25 cellular contexts compared by ENCODE assay signal in genomic region chr12:15605886-15606590, GRCh38.
DNase-seq lines count a peak whose midpoint lies in the region; ATAC-seq, FAIRE-seq and TF ChIP-seq lines count a peak whose summit lies in the region.
"Had no signal": no experiment of that assay in that cellular context is flagged by ENCODE, and none has a peak within 500 bp of the region (broad histone marks: within the 10 kb centered on the region; RNA-seq: fewer than 3 reads in every experiment).

No MANE protein-coding gene starts in this region.

- H3K36me3 ChIP-seq in liver (ENCODE audit: control insufficient read depth in 4 of 4, insufficient read depth in 3 of 4, low read depth in 1 of 4, low read length in 3 of 4) (no peaks in the 10 kb centered on the region), HepG2 (replicated peaks in 1 of 2; ENCODE audit: control insufficient read depth in 1 of 2, insufficient read depth in 2 of 2, low read length in 2 of 2) (no peaks in the 10 kb centered on the region), right lobe of liver (no peaks in the 10 kb centered on the region), adrenal gland (replicated peaks in 1 of 2) (no peaks in the 10 kb centered on the region), endodermal cell (ENCODE audit: control insufficient read depth, insufficient read depth, low read length) (no peaks in the 10 kb centered on the region)
- H3K36me3 ChIP-seq: BE2C, MG63 had no signal

- no peak for TF ChIP-seq POLR2A in HepG2 (IDR thresholded peaks at IDR 0.05; ENCODE audit: insufficient read depth in 1 of 2, low read depth in 2 of 2, low read length in 2 of 2)
- no peak for TF ChIP-seq POLR2A in right lobe of liver (IDR thresholded peaks at IDR 0.05)
- no peak for TF ChIP-seq POLR2A in adrenal gland (IDR thresholded peaks at IDR 0.05)

- H3K9ac ChIP-seq in liver (ENCODE audit: low read depth in 1 of 2, low read length in 2 of 2) (no peak overlapping the region), HepG2 (ENCODE audit: insufficient read depth, low read depth, low read length) (no peak overlapping the region), endodermal cell (ENCODE audit: extremely low read depth, low read length, poor library complexity, severe bottlenecking) (no peak overlapping the region)

- no peak overlapping the region for H3K27ac ChIP-seq in liver (ENCODE audit: low read depth in 1 of 2, low read length in 2 of 2)
- no peak overlapping the region for H3K27ac ChIP-seq in HepG2 (ENCODE audit: extremely low read length, insufficient read depth, low read length)
- H3K27ac ChIP-seq in right lobe of liver = no peak overlapping the region
- H3K27ac ChIP-seq in adrenal gland = no peak overlapping the region
- H3K27ac ChIP-seq in endodermal cell (ENCODE audit: low read depth, low read length) = no peak overlapping the region

- no peak for FAIRE-seq in HepG2 (lab: Jason Lieb, UNC)
- peak; percentile 20 for FAIRE-seq in urothelium cell line (lab: Jason Lieb, UNC)
- FAIRE-seq: H54, HTR-8/SVneo had no signal

- no peaks in the 10 kb centered on the region for H3K27me3 Mint-ChIP-seq in endodermal cell (ENCODE audit: insufficient read depth)

- H3K27ac Mint-ChIP-seq in endodermal cell = no peak overlapping the region
- H3K27ac Mint-ChIP-seq: CD14-positive monocyte had no signal

- CTCF ChIA-PET in HepG2 (lab: Yijun Ruan, JAX; ENCODE audit: low intra/inter-chr PET ratio, low total read pairs) = no interaction called here

- intact Hi-C loops in HepG2 (cut with micrococcal nuclease; ENCODE audit: unreplicated experiment) (no loop called here), right lobe of liver (cut with DNase I) (no loop called here), adrenal gland (cut with DNase I) (no loop called here)

- no peak overlapping the region for H2AFZ ChIP-seq in HepG2 (ENCODE audit: low read length)

- no peaks in the 10 kb centered on the region for H3K79me2 ChIP-seq in HepG2 (ENCODE audit: insufficient read depth, low read length)

- H4K20me1 ChIP-seq in HepG2 (ENCODE audit: insufficient read depth, low read length) = no peaks in the 10 kb centered on the region

- H3K9me3 Mint-ChIP-seq in endodermal cell = no peaks in the 10 kb centered on the region
- H3K9me3 Mint-ChIP-seq: CD14-positive monocyte had no signal

- peaks cover 9% of the 10 kb centered on the region for H3K4me1 Mint-ChIP-seq in endodermal cell

- TF ChIP-seq EP300 in HepG2 (IDR thresholded peaks at IDR 0.05; ENCODE audit: low read depth in 2 of 2, low read length in 2 of 2) (no peak), HepG2 (CRISPR knock-in tag; IDR thresholded peaks at IDR 0.05; ENCODE audit: borderline replicate concordance) (no peak)

- TF ChIP-seq CTCF in liver (IDR thresholded peaks at IDR 0.05; ENCODE audit: low read depth, low read length, missing input control) = no peak
- TF ChIP-seq CTCF in HepG2 (CRISPR knock-in tag; IDR thresholded peaks at IDR 0.05) = no peak
- no peak for TF ChIP-seq CTCF in right lobe of liver (IDR thresholded peaks at IDR 0.05)
- TF ChIP-seq CTCF in adrenal gland (IDR thresholded peaks at IDR 0.05) = no peak
- TF ChIP-seq CTCF in endodermal cell (conservative IDR thresholded peaks at IDR 0.05) = no peak

- no peak overlapping the region for H3K4me3 ChIP-seq in liver (ENCODE audit: low read depth in 1 of 3, low read length in 3 of 3)
- H3K4me3 ChIP-seq in HepG2 (replicated peaks in 1 of 3; ENCODE audit: insufficient read depth in 1 of 3, low read depth in 2 of 3, low read length in 3 of 3) = no peak overlapping the region
- no peak overlapping the region for H3K4me3 ChIP-seq in right lobe of liver
- no peak overlapping the region for H3K4me3 ChIP-seq in adrenal gland
- no peak overlapping the region for H3K4me3 ChIP-seq in endodermal cell (ENCODE audit: low read length)
- H3K4me3 ChIP-seq: MG63 had no signal

- no peak for DNase-seq in HepG2 (ENCODE audit: low spot score)
- peak; percentile 23 to 31 for DNase-seq in cerebellar nuclear complex (lab: John Stamatoyannopoulos, UW)
- DNase-seq in right lobe of liver = no peak
- DNase-seq in urothelium cell line (ENCODE audit: low spot score) = no peak
- DNase-seq in adrenal gland = no peak
- DNase-seq in effector CD8-positive, alpha-beta T cell (lab: John Stamatoyannopoulos, UW) = no peak
- no peak for DNase-seq in endodermal cell
- DNase-seq: 8988T, ACHN, BE2C, Calu3, DMS79 treated with DMSO at 0.1 percent for 48 hours, KBM-7, MG63, NCI-H1092 treated with DMSO at 0.1 percent for 48 hours, NCI-H1436 treated with DMSO at 0.1 percent for 48 hours, NCI-H187 treated with DMSO at 0.1 percent for 48 hours, NCI-H2171 treated with DMSO at 0.1 percent for 48 hours, NCI-H524, NCI-H748 treated with DMSO at 0.1 percent for 48 hours, SHP77 treated with DMSO at 0.1 percent for 48 hours had no signal

- H3K4me3 Mint-ChIP-seq in endodermal cell = no peak overlapping the region
- H3K4me3 Mint-ChIP-seq: CD14-positive monocyte had no signal

- H3K4me2 ChIP-seq in HepG2 (ENCODE audit: low read depth, low read length) = no peak overlapping the region

- H3K9me3 ChIP-seq in liver (ENCODE audit: control insufficient read depth in 4 of 4, low read length in 3 of 4) = no peaks in the 10 kb centered on the region
- no peaks in the 10 kb centered on the region for H3K9me3 ChIP-seq in HepG2 (ENCODE audit: low read length)
- no peaks in the 10 kb centered on the region for H3K9me3 ChIP-seq in right lobe of liver
- no peaks in the 10 kb centered on the region for H3K9me3 ChIP-seq in adrenal gland (replicated peaks in 1 of 3)
- no peaks in the 10 kb centered on the region for H3K9me3 ChIP-seq in endodermal cell (ENCODE audit: control insufficient read depth, low read length)
- H3K9me3 ChIP-seq: BE2C, MG63 had no signal

- in situ Hi-C loops in HepG2 (cut with HindIII; ENCODE audit: extremely low pct_ligation_motif_present, low pct_unique_long_range_greater_than_20kb) = no loop called here

- ATAC-seq in HepG2 = no peak
- peak; percentile 49 to 76 (median 69) for ATAC-seq in right lobe of liver

- no peaks in the 10 kb centered on the region for H3K4me1 ChIP-seq in liver (ENCODE audit: control insufficient read depth in 4 of 4, insufficient read depth in 4 of 4, low read length in 3 of 4)
- peaks cover 45% of the 10 kb centered on the region for H3K4me1 ChIP-seq in HepG2 (ENCODE audit: insufficient read depth, low read length)
- no peaks in the 10 kb centered on the region for H3K4me1 ChIP-seq in right lobe of liver
- H3K4me1 ChIP-seq in adrenal gland (replicated peaks in 1 of 2) = peaks cover 0 to 4% of the 10 kb centered on the region in 2 donors
- no peaks in the 10 kb centered on the region for H3K4me1 ChIP-seq in endodermal cell (ENCODE audit: control insufficient read depth, insufficient read depth, low read length)
- H3K4me1 ChIP-seq: BE2C had no signal

- POLR2A ChIA-PET in HepG2 (lab: Yijun Ruan, JAX) = interaction anchor here (0.9 kb wide), 1 partner anchor 23 kb away, joined by 3 read pairs; no protein-coding TSS in a partner anchor

- H3K27me3 ChIP-seq in liver (ENCODE audit: control insufficient read depth in 4 of 4, insufficient read depth in 4 of 4, low read length in 3 of 4) = no peaks in the 10 kb centered on the region
- no peaks in the 10 kb centered on the region for H3K27me3 ChIP-seq in HepG2 (ENCODE audit: control insufficient read depth in 1 of 2, insufficient read depth in 2 of 2, low read length in 2 of 2)
- no peaks in the 10 kb centered on the region for H3K27me3 ChIP-seq in right lobe of liver
- H3K27me3 ChIP-seq in adrenal gland = no peaks in the 10 kb centered on the region
- no peaks in the 10 kb centered on the region for H3K27me3 ChIP-seq in endodermal cell (ENCODE audit: control insufficient read depth, insufficient read depth, low read length, poor library complexity, severe bottlenecking)
- H3K27me3 ChIP-seq: BE2C, MG63 had no signal

- no peak for TF ChIP-seq RAD21 in liver (IDR thresholded peaks at IDR 0.05)
- no peak for TF ChIP-seq RAD21 in HepG2 (CRISPR knock-in tag; IDR thresholded peaks at IDR 0.05)

- no peaks in the 10 kb centered on the region for H3K36me3 Mint-ChIP-seq in endodermal cell (ENCODE audit: low read depth)
- H3K36me3 Mint-ChIP-seq: CD14-positive monocyte had no signal

- no TSS peak for BruUV-seq in HepG2 (replicated peaks; lab: Mats Ljungman, UMichigan)

- 87% methylated on average over 10 of the region's 10 CpGs for WGBS in liver
- WGBS in HepG2 (ENCODE audit: low lambda C conversion rate) = 96% methylated on average over 10 of the region's 10 CpGs
- WGBS in right lobe of liver (ENCODE audit: insufficient coverage, low coverage, low lambda C conversion rate, missing lambda C conversion rate) = 82% methylated on average over 7 of the region's 10 CpGs
- WGBS in adrenal gland, 4 donors = 87 to 90% (median 89%) methylated on average over 10 of the region's 10 CpGs
- 94 to 100% methylated on average over 1 to 10 of the region's 10 CpGs for whole genome bisulfite sequencing in endodermal cell (ENCODE audit: insufficient coverage in 1 of 2, insufficient read length in 1 of 2), 2 experiments

TF ChIP-seq in liver, 16 proteins besides CTCF, POLR2A, EP300 and RAD21:
- peak; percentile 49 for TF ChIP-seq NR2F2 (IDR thresholded peaks at IDR 0.05)
- TF ChIP-seq FOXA1 (IDR thresholded peaks at IDR 0.05) = no peak

TF ChIP-seq in HepG2, 621 proteins besides CTCF, POLR2A, EP300 and RAD21 (continues in another document):
- no peak for TF ChIP-seq SMAD3 (CRISPR knock-in tag; IDR thresholded peaks at IDR 0.05)
- no peak for TF ChIP-seq ZNF616 (CRISPR knock-in tag; IDR thresholded peaks at IDR 0.05; ENCODE audit: low read depth)
- TF ChIP-seq ZNF770 (CRISPR knock-in tag; IDR thresholded peaks at IDR 0.05) = no peak
- TF ChIP-seq ZNF331 (CRISPR knock-in tag; IDR thresholded peaks at IDR 0.05) = no peak

Comparison
In these comparisons a context has a peak if more than half of its experiments do, and no peak if none do; other contexts are left out.
1. DNase-seq: peak in cerebellar nuclear complex (2 of 2); none in HepG2 (single experiment), right lobe of liver (0 of 3), urothelium cell line (single experiment), adrenal gland (0 of 7), effector CD8-positive, alpha-beta T cell (single experiment) and endodermal cell (single experiment).